Comparison of ENCODE assay signal across 8 cellular contexts in the genomic region with DNA sequence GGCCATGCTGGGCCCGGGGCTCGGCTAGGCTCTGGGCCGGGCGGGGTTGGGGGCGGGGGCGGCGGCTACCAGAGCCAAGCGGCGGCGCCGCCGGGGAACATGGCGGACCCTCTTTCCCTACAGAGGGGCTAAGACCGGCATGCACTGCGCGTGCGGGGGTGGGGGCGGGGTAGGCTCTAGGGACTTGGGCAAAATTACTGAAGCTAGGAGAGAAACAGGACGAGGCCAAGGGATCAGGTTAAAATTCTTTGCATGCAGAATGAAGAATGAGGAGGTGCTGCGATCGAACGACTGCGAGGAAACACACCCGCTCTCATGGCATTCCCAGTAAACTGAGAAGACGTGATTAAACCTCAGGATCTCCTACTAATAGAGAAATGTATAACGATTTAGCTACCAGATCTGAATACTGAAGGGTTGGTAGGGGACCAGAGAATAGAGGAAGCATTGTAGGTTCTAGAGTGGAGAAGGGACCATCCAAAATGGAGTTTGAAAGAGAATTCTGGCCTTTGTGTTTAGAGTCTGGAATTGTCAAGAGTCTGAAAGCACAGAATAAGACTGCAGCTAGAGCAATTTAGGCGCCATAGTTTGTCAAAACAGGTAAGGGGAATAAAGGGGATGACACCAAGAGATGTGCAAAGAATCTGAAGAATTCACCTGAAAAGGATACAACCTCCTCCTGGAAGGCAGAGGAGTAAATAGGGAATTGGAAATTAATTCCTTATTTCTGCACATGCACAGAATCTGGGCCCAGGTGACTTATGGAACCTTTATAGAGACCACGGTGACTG. TPM values are rescaled to one million over a fixed set of nuclear protein-coding genes. Genes with fewer than 3 reads are reported as not detected.
DNase-seq lines count a peak whose midpoint lies in the region; ATAC-seq, FAIRE-seq and TF ChIP-seq lines count a peak whose summit lies in the region.

A gene (minus strand): TSS at position 141 of the 791 bp plus-strand sequence. CDS start 135 bp downstream, at position 6.

- H3K27me3 ChIP-seq in bronchial epithelial cell (ENCODE audit: control insufficient read depth, insufficient read depth, low read length), result no peaks in the 10 kb centered on the region

- FAIRE-seq in A204.1 (lab: Jason Lieb, UNC) (peak; percentile 37), bronchial epithelial cell (lab: Jason Lieb, UNC) (no peak)

- H3K27ac ChIP-seq in VCaP, result peak within 1 kb of the TSS; percentile 90

- peak within 1 kb of the TSS; percentile 86 for H3K4me3 ChIP-seq in bronchial epithelial cell (ENCODE audit: low read depth, low read length)

- peak; percentile 60 for DNase-seq in NCI-H2196 treated with DMSO at 0.1 percent for 48 hours (lab: John Stamatoyannopoulos, UW; ENCODE audit: unreplicated experiment)
- peak; percentile 87 for DNase-seq in bronchial epithelial cell (ENCODE audit: low read depth)
- peak; percentile 81 for DNase-seq in inferior parietal cortex (ENCODE audit: extremely low spot score)
- peak; percentile 95 for DNase-seq in smooth muscle cell of the brain vasculature (ENCODE audit: low read depth, low spot score)

- ATAC-seq in GM18867 (IDR thresholded peaks at IDR 0.05; ENCODE audit: unreplicated experiment), result peak; percentile 67
- peak; percentile 50 for ATAC-seq in HG03135 (IDR thresholded peaks at IDR 0.05; ENCODE audit: unreplicated experiment)

- no peak for TF ChIP-seq CTCF in VCaP (conservative IDR thresholded peaks at IDR 0.05)
- no peak for TF ChIP-seq CTCF in bronchial epithelial cell (IDR thresholded peaks at IDR 0.05; ENCODE audit: insufficient read depth, low read length, severe bottlenecking)

- H3K36me3 ChIP-seq in bronchial epithelial cell (ENCODE audit: control insufficient read depth, insufficient read depth, low read length), result no peaks in the 10 kb centered on the region

RNA-seq across cellular contexts. Expression of the gene that starts here (rescaled TPM):
- 20.6 and 24.7 TPM in 2 replicates for total RNA-seq in bronchial epithelial cell

Comparison
In these comparisons a context has a peak if more than half of its experiments do, and no peak if none do; other contexts are left out.
1. Peak in every context shown above with its lines: DNase-seq, ATAC-seq, H3K4me3 ChIP-seq and H3K27ac ChIP-seq.